In genomic region chr3:42772670-42773408, GRCh38 we compare ENCODE assay signal across 9 cellular contexts. TPM values are rescaled to one million over a fixed set of nuclear protein-coding genes. Genes with fewer than 3 reads are reported as not detected.
DNase-seq lines count a peak whose midpoint lies in the region; ATAC-seq and TF ChIP-seq lines count a peak whose summit lies in the region.
"Had no signal": no experiment of that assay in that cellular context is flagged by ENCODE, and none has a peak within 500 bp of the region (broad histone marks: within the 10 kb centered on the region; RNA-seq: fewer than 3 reads in every experiment).

Gene CCDC13 (minus strand): TSS chr3:42773253. CDS start chr3:42758345, 14,908 bp downstream.

- H3K4ac ChIP-seq in mesendoderm (ENCODE audit: low read depth, low read length): no peak within 1 kb of the TSS

- H3K27ac ChIP-seq in endodermal cell (ENCODE audit: low read depth, low read length) (peak within 1 kb of the TSS; percentile 69), mesendoderm (ENCODE audit: low read depth, low read length) (no peak within 1 kb of the TSS)
- H3K27ac ChIP-seq: VCaP had no signal

- peak within 1 kb of the TSS; percentile 78 for H3K27ac Mint-ChIP-seq in endodermal cell

- H4K8ac ChIP-seq in mesendoderm (ENCODE audit: low read depth, low read length): no peak within 1 kb of the TSS

- peak within 1 kb of the TSS; percentile 65 for H3K4me3 Mint-ChIP-seq in endodermal cell

- no peaks in the 10 kb centered on the region for H3K36me3 ChIP-seq in BE2C
- H3K36me3 ChIP-seq in endodermal cell (ENCODE audit: control insufficient read depth, insufficient read depth, low read length): peaks cover 6% of the 10 kb centered on the region
- H3K36me3 ChIP-seq in mesendoderm (ENCODE audit: control insufficient read depth, insufficient read depth, low read length): no peaks in the 10 kb centered on the region

- H3K27me3 ChIP-seq in BE2C: no peaks in the 10 kb centered on the region
- peaks cover 6% of the 10 kb centered on the region for H3K27me3 ChIP-seq in endodermal cell (ENCODE audit: control insufficient read depth, insufficient read depth, low read length, poor library complexity, severe bottlenecking)
- no peaks in the 10 kb centered on the region for H3K27me3 ChIP-seq in mesendoderm (ENCODE audit: insufficient read depth, low read length, poor library complexity)

- no peak for TF ChIP-seq CTCF in BE2C (IDR thresholded peaks at IDR 0.05; ENCODE audit: low read depth, low read length)
- TF ChIP-seq CTCF in endodermal cell (conservative IDR thresholded peaks at IDR 0.05): no peak

- H3K36me3 Mint-ChIP-seq in endodermal cell (ENCODE audit: low read depth): peaks cover 6% of the 10 kb centered on the region

- H3K4me3 ChIP-seq in BE2C (ENCODE audit: low read depth, low read length): peak within 1 kb of the TSS; percentile 59
- peak within 1 kb of the TSS; percentile 80 for H3K4me3 ChIP-seq in endodermal cell (ENCODE audit: low read length)
- H3K4me3 ChIP-seq in mesendoderm (ENCODE audit: low read length): peak within 1 kb of the TSS; percentile 14

- no peak within 1 kb of the TSS for H2BK15ac ChIP-seq in mesendoderm (replicated peaks; ENCODE audit: low read depth)

- peak within 1 kb of the TSS; percentile 16 for H3K9ac ChIP-seq in endodermal cell (ENCODE audit: extremely low read depth, low read length, poor library complexity, severe bottlenecking)
- peak within 1 kb of the TSS; percentile 46 for H3K9ac ChIP-seq in mesendoderm (ENCODE audit: low read length)

- peaks cover 29% of the 10 kb centered on the region for H3K27me3 Mint-ChIP-seq in endodermal cell (ENCODE audit: insufficient read depth)

- no peak within 1 kb of the TSS for H3K18ac ChIP-seq in mesendoderm (ENCODE audit: low read length)

- ATAC-seq in HG03432 (IDR thresholded peaks at IDR 0.05; ENCODE audit: unreplicated experiment): peak; percentile 99

- H3K79me1 ChIP-seq in mesendoderm (ENCODE audit: low read length): no peaks in the 10 kb centered on the region

- H3K4me1 ChIP-seq in BE2C (no peaks in the 10 kb centered on the region), endodermal cell (ENCODE audit: control insufficient read depth, insufficient read depth, low read length) (no peaks in the 10 kb centered on the region), mesendoderm (ENCODE audit: control insufficient read depth, low read depth, low read length) (peaks cover 3% of the 10 kb centered on the region)

- DNase-seq in BE2C (peak; percentile 90), NCI-H82 treated with DMSO at 0.1 percent for 48 hours (lab: John Stamatoyannopoulos, UW; ENCODE audit: unreplicated experiment) (peak; percentile 49), endodermal cell (peak; percentile 98), mesendoderm (peak; percentile 97)
- peak; percentile 80 to 85 for DNase-seq in activated CD8-positive, alpha-beta memory T cell treated with anti-CD3 and anti-CD28 coated beads for 4 hours (ENCODE audit: low read depth in 2 of 2)
- peak; percentile 82 for DNase-seq in stimulated activated CD8-positive, alpha-beta memory T cell treated with anti-CD3 and anti-CD28 coated beads, Interleukin-12 subunit alpha, Interleukin-12 subunit beta, amount 100 ng/mL, for 24 hours (ENCODE audit: extremely low read depth)

- H4K5ac ChIP-seq in mesendoderm (ENCODE audit: low read length): no peak within 1 kb of the TSS

- H3K4me1 Mint-ChIP-seq in endodermal cell: no peaks in the 10 kb centered on the region

- peaks cover 12% of the 10 kb centered on the region for H3K9me3 Mint-ChIP-seq in endodermal cell

- peak within 1 kb of the TSS; percentile 6 for H3K56ac ChIP-seq in mesendoderm (ENCODE audit: low read length)

- H3K79me2 ChIP-seq in mesendoderm (ENCODE audit: control insufficient read depth, insufficient read depth, low read length): no peaks in the 10 kb centered on the region

- no peak within 1 kb of the TSS for H2AK5ac ChIP-seq in mesendoderm (ENCODE audit: low read length)

- H3K4me2 ChIP-seq in mesendoderm (ENCODE audit: low read length): peak within 1 kb of the TSS; percentile 61

- H3K23ac ChIP-seq in mesendoderm (ENCODE audit: low read length): peak within 1 kb of the TSS; percentile 56

- no peak within 1 kb of the TSS for H2BK5ac ChIP-seq in mesendoderm (ENCODE audit: low read length)

- no peaks in the 10 kb centered on the region for H3K9me3 ChIP-seq in BE2C
- H3K9me3 ChIP-seq in endodermal cell (ENCODE audit: control insufficient read depth, low read length): no peaks in the 10 kb centered on the region

- peak; percentile 78 for TF ChIP-seq POLR2A in GM19099 (IDR thresholded peaks at IDR 0.05; ENCODE audit: extremely low read depth, insufficient read length, low read depth)

- no peak within 1 kb of the TSS for H2BK120ac ChIP-seq in mesendoderm (ENCODE audit: low read depth, low read length)

- 4 to 10% methylated on average over 26 to 63 of the region's 63 CpGs for WGBS in endodermal cell (ENCODE audit: insufficient coverage in 1 of 2, insufficient read length in 1 of 2), 2 experiments
- no CpG with 5 or more reads among the region's 63 CpGs for WGBS in mesendoderm (ENCODE audit: extremely low coverage, insufficient coverage, low lambda C conversion rate)

RNA-seq across cellular contexts. Expression of gene CCDC13, which starts in this region (rescaled TPM):
- 0.80 TPM for polyA plus RNA-seq in BE2C (2012; ENCODE audit: insufficient read depth, insufficient read length, low read depth)
- 1 to 10 TPM in 1 of 2 donors, under 1 TPM in 1; 0.64 to 1.1 TPM for total RNA-seq in endodermal cell
- 1.5 TPM for polyA plus RNA-seq in endodermal cell (2013, experiment 1 of 2)
- polyA plus RNA-seq in endodermal cell (2013, experiment 2 of 2): 0.95 TPM
- 0.20 TPM for polyA plus RNA-seq in mesendoderm (2013, experiment 1 of 2)
- polyA plus RNA-seq in mesendoderm (2013, experiment 2 of 2): 0.20 TPM

Comparison
In these comparisons a context has a peak if more than half of its experiments do, and no peak if none do; other contexts are left out.
1. H3K4me3 ChIP-seq: peak in every context shown above with its lines; median percentile 80 in endodermal cell; 59 in BE2C; 14 in mesendoderm.